8 cellular contexts compared by ENCODE assay signal in genomic region chr14:73570913-73571312, GRCh38. TPM values are rescaled to one million over a fixed set of nuclear protein-coding genes. Genes with fewer than 3 reads are reported as not detected.
DNase-seq lines count a peak whose midpoint lies in the region; ATAC-seq and TF ChIP-seq lines count a peak whose summit lies in the region.
"Not testable (repeated sequence)": the region's sequence is repeated elsewhere in the genome, so short reads cannot be mapped to it uniquely, and the experiment has no call there.

No MANE protein-coding gene starts in this region.

- H2BK20ac ChIP-seq in H9 (ENCODE audit: low read depth, low read length, poor library complexity, severe bottlenecking): not testable (repeated sequence)

- H3K4me3 ChIP-seq in fibroblast of the aortic adventitia (ENCODE audit: low read depth, low read length): not testable (repeated sequence)

- H3K4me1 Mint-ChIP-seq in H9 (peaks cover 24 to 31% of the 10 kb centered on the region in 2 experiments), T-helper 17 cell (peaks cover 27% of the 10 kb centered on the region)
- peaks cover 22 to 31% of the 10 kb centered on the region in 2 donors for H3K4me1 Mint-ChIP-seq in natural killer cell treated with Interleukin-12 subunit alpha and Interleukin-12 subunit beta and Interleukin-15 and Interleukin-18, amount 100 ng/mL, for 72 hours (ENCODE audit: low read depth in 2 of 2)
- peaks cover 21 to 25% of the 10 kb centered on the region in 2 donors for H3K4me1 Mint-ChIP-seq in stimulated activated naive B cell treated with anti-CD40 and anti-IgM and Interleukin-4, amounts not matched to agents 10 μg/mL and 1 μg/mL and 100 μg/mL, for 72 hours

- not testable (repeated sequence) for H3T11ph ChIP-seq in H9 (ENCODE audit: low read length)

- H3K27ac Mint-ChIP-seq in H9; T-helper 17 cell; natural killer cell treated with Interleukin-12 subunit alpha and Interleukin-12 subunit beta and Interleukin-15 and Interleukin-18, amount 100 ng/mL, for 72 hours; stimulated activated naive B cell treated with anti-CD40 and anti-IgM and Interleukin-4, amounts not matched to agents 10 μg/mL and 1 μg/mL and 100 μg/mL, for 72 hours: not testable (repeated sequence)

- H3K79me1 ChIP-seq in H9 (ENCODE audit: insufficient read depth, low read depth, low read length, poor library complexity, severe bottlenecking): not testable (repeated sequence)

- H3K4ac ChIP-seq in H9 (ENCODE audit: low read depth, low read length): not testable (repeated sequence)

- H3K27ac ChIP-seq in H9 (ENCODE audit: insufficient read length, low read depth, low read length): not testable (repeated sequence)

- peak; percentile 72 for TF ChIP-seq CTCF in H9 (conservative IDR thresholded peaks at IDR 0.05)
- TF ChIP-seq CTCF in fibroblast of the aortic adventitia (IDR thresholded peaks at IDR 0.05; ENCODE audit: insufficient read depth, low read length): peak; percentile 59

- not testable (repeated sequence) for H4K5ac ChIP-seq in H9 (ENCODE audit: insufficient read length, low read depth, low read length)

- not testable (repeated sequence) for H3K4me1 ChIP-seq in H9 (ENCODE audit: insufficient read depth, low read length)

- H3K23me2 ChIP-seq in H9 (ENCODE audit: insufficient read length, low read depth, low read length, poor library complexity, severe bottlenecking): not testable (repeated sequence)

- H3K56ac ChIP-seq in H9 (ENCODE audit: insufficient read length, low read depth, low read length): not testable (repeated sequence)

- H3K9ac ChIP-seq in H9 (ENCODE audit: extremely low read depth, insufficient read length, low read length): not testable (repeated sequence)

- H3K4me2 ChIP-seq in H9 (ENCODE audit: insufficient read depth, insufficient read length, low read length): not testable (repeated sequence)

- not testable (repeated sequence) for H4K91ac ChIP-seq in H9 (ENCODE audit: insufficient read length, low read depth, low read length)

- not testable (repeated sequence) for H4K8ac ChIP-seq in H9 (replicated peaks; ENCODE audit: insufficient read length, low read depth, low read length)

- not testable (repeated sequence) for H2BK15ac ChIP-seq in H9 (ENCODE audit: low read depth, low read length)

- not testable (repeated sequence) for H3K27me3 ChIP-seq in H9 (ENCODE audit: insufficient read depth, low read length)

- not testable (repeated sequence) for H3K14ac ChIP-seq in H9 (ENCODE audit: insufficient read depth, low read length)

- not testable (repeated sequence) for H2AK5ac ChIP-seq in H9 (ENCODE audit: insufficient read length, low read length)

- ATAC-seq in T-helper 17 cell: peak; percentile 72
- peak; percentile 71 to 79 for ATAC-seq in natural killer cell treated with Interleukin-12 subunit alpha and Interleukin-12 subunit beta and Interleukin-15 and Interleukin-18, amount 100 ng/mL, for 72 hours
- peak; percentile 65 to 68 for ATAC-seq in stimulated activated naive B cell treated with anti-CD40 and anti-IgM and Interleukin-4, amounts not matched to agents 10 μg/mL and 1 μg/mL and 100 μg/mL, for 72 hours (replicated peaks)

- not testable (repeated sequence) for H2AFZ ChIP-seq in H9 (ENCODE audit: low read length)

- H2BK12ac ChIP-seq in H9 (ENCODE audit: insufficient read length, low read depth, low read length): not testable (repeated sequence)

- not testable (repeated sequence) for H3K23ac ChIP-seq in H9 (ENCODE audit: insufficient read length, low read depth, low read length)

- DNase-seq in DMS79 (lab: John Stamatoyannopoulos, UW): peak; percentile 8
- peak; percentile 82 for DNase-seq in H9
- peak; percentile 23 for DNase-seq in MV-4-11 (lab: John Stamatoyannopoulos, UW)
- DNase-seq in T-helper 17 cell: peak in 2 of 3 donors; percentile 46 to 48
- peak in 3 of 4 experiments; percentile 13 to 43 (median 26) for DNase-seq in activated naive CD4-positive, alpha-beta T cell (lab: John Stamatoyannopoulos, UW)
- DNase-seq in fibroblast of the aortic adventitia (ENCODE audit: low read depth): peak; percentile 30
- DNase-seq in natural killer cell treated with Interleukin-12 subunit alpha and Interleukin-12 subunit beta and Interleukin-15 and Interleukin-18, amount 100 ng/mL, for 72 hours (ENCODE audit: low spot score): peak; percentile 75
- peak; percentile 53 for DNase-seq in stimulated activated naive B cell treated with anti-CD40 and anti-IgM and Interleukin-4, amounts not matched to agents 10 μg/mL and 1 μg/mL and 100 μg/mL, for 72 hours

- H3K36me3 Mint-ChIP-seq in H9 (ENCODE audit: insufficient read depth in 1 of 3, low read depth in 3 of 3): peaks cover 2 to 26% (median 19%) of the 10 kb centered on the region in 3 experiments; a peak in 6 of 7 replicates
- H3K36me3 Mint-ChIP-seq in T-helper 17 cell (ENCODE audit: low read depth); natural killer cell treated with Interleukin-12 subunit alpha and Interleukin-12 subunit beta and Interleukin-15 and Interleukin-18, amount 100 ng/mL, for 72 hours: not testable (repeated sequence)
- peaks cover 18 to 37% of the 10 kb centered on the region in 2 donors for H3K36me3 Mint-ChIP-seq in stimulated activated naive B cell treated with anti-CD40 and anti-IgM and Interleukin-4, amounts not matched to agents 10 μg/mL and 1 μg/mL and 100 μg/mL, for 72 hours

- not testable (repeated sequence) for H2BK120ac ChIP-seq in H9 (ENCODE audit: low read depth, low read length, poor library complexity, severe bottlenecking)

- H3K79me2 ChIP-seq in H9 (ENCODE audit: insufficient read depth, low read length): not testable (repeated sequence)

- WGBS in H9 (ENCODE audit: extremely low coverage, insufficient read length, low lambda C conversion rate): no CpG with 5 or more reads among the region's 8 CpGs

- H3K9me3 Mint-ChIP-seq in H9; natural killer cell treated with Interleukin-12 subunit alpha and Interleukin-12 subunit beta and Interleukin-15 and Interleukin-18, amount 100 ng/mL, for 72 hours; stimulated activated naive B cell treated with anti-CD40 and anti-IgM and Interleukin-4, amounts not matched to agents 10 μg/mL and 1 μg/mL and 100 μg/mL, for 72 hours: not testable (repeated sequence)

- peaks cover 15% of the 10 kb centered on the region for H3K27me3 Mint-ChIP-seq in H9 (ENCODE audit: low read depth)
- H3K27me3 Mint-ChIP-seq in T-helper 17 cell; natural killer cell treated with Interleukin-12 subunit alpha and Interleukin-12 subunit beta and Interleukin-15 and Interleukin-18, amount 100 ng/mL, for 72 hours; stimulated activated naive B cell treated with anti-CD40 and anti-IgM and Interleukin-4, amounts not matched to agents 10 μg/mL and 1 μg/mL and 100 μg/mL, for 72 hours: not testable (repeated sequence)

- H4K20me1 ChIP-seq in H9 (ENCODE audit: control insufficient read depth, insufficient read depth, insufficient read length): not testable (repeated sequence)

- not testable (repeated sequence) for H3K4me3 Mint-ChIP-seq in H9; stimulated activated naive B cell treated with anti-CD40 and anti-IgM and Interleukin-4, amounts not matched to agents 10 μg/mL and 1 μg/mL and 100 μg/mL, for 72 hours
- peak overlapping the region; percentile 9 for H3K4me3 Mint-ChIP-seq in T-helper 17 cell
- peak overlapping the region; percentile 49 for H3K4me3 Mint-ChIP-seq in natural killer cell treated with Interleukin-12 subunit alpha and Interleukin-12 subunit beta and Interleukin-15 and Interleukin-18, amount 100 ng/mL, for 72 hours

- H2BK5ac ChIP-seq in H9 (ENCODE audit: insufficient read length, low read length): not testable (repeated sequence)

- not testable (repeated sequence) for H3K18ac ChIP-seq in H9 (ENCODE audit: insufficient read length, low read depth, low read length)

- not testable (repeated sequence) for H3K9me3 ChIP-seq in H9 (ENCODE audit: control insufficient read depth, low read depth, low read length); T-helper 17 cell (ENCODE audit: control insufficient read depth, low read length, poor library complexity, severe bottlenecking)

RNA-seq across cellular contexts. Expression of gene ACOT2, which starts 1.9 kb away (rescaled TPM):
- 10.2 and 10.3 TPM in 2 replicates for total RNA-seq in H9 (2021)
- 10 to 100 TPM; 11.1 to 16.1 TPM for total RNA-seq in T-helper 17 cell
- total RNA-seq in fibroblast of the aortic adventitia (ENCODE audit: low replicate concordance): 8.9 and 74.0 TPM in 2 replicates
- total RNA-seq in natural killer cell treated with Interleukin-12 subunit alpha and Interleukin-12 subunit beta and Interleukin-15 and Interleukin-18, amount 100 ng/mL, for 72 hours: 10 to 100 TPM; 10.2 to 10.5 TPM

RNA-seq across cellular contexts. Expression of gene HEATR4, which starts 12.2 kb away (rescaled TPM):
- total RNA-seq in H9 (2021): 0.15 and 0.31 TPM in 2 replicates
- total RNA-seq in T-helper 17 cell: under 1 TPM in 1 of 2 donors, not detected in 1; 0.07 TPM
- 0.18 TPM in 1 of 2 replicates, not detected in the other for total RNA-seq in fibroblast of the aortic adventitia (ENCODE audit: low replicate concordance)
- total RNA-seq in natural killer cell treated with Interleukin-12 subunit alpha and Interleukin-12 subunit beta and Interleukin-15 and Interleukin-18, amount 100 ng/mL, for 72 hours: not detected

RNA-seq across cellular contexts. Expression of gene ACOT4, which starts 20.8 kb away (rescaled TPM):
- total RNA-seq in H9 (2021) (1.8 and 1.9 TPM in 2 replicates), T-helper 17 cell (1 to 10 TPM in 1 of 2 donors, under 1 TPM in 1; 0.65 to 1.1 TPM), fibroblast of the aortic adventitia (ENCODE audit: low replicate concordance) (0.72 TPM in 1 of 2 replicates, not detected in the other)
- total RNA-seq in natural killer cell treated with Interleukin-12 subunit alpha and Interleukin-12 subunit beta and Interleukin-15 and Interleukin-18, amount 100 ng/mL, for 72 hours: 1 to 10 TPM in 1 of 2 donors, under 1 TPM in 1; 0.84 to 8.9 TPM

RNA-seq across cellular contexts. Expression of gene ACOT1, which starts 34.0 kb away (rescaled TPM):
- total RNA-seq in H9 (2021): 2.0 and 3.9 TPM in 2 replicates
- total RNA-seq in T-helper 17 cell: 1 to 10 TPM; 2.2 to 3.6 TPM
- total RNA-seq in fibroblast of the aortic adventitia (ENCODE audit: low replicate concordance): 3.9 and 54.0 TPM in 2 replicates
- 1 to 10 TPM; 1.4 to 2.1 TPM for total RNA-seq in natural killer cell treated with Interleukin-12 subunit alpha and Interleukin-12 subunit beta and Interleukin-15 and Interleukin-18, amount 100 ng/mL, for 72 hours

RNA-seq across cellular contexts. Expression of gene ACOT6, which starts 41.4 kb away (rescaled TPM):
- total RNA-seq in H9 (2021) (not detected in 2 replicates), T-helper 17 cell (not detected), fibroblast of the aortic adventitia (ENCODE audit: low replicate concordance) (not detected in 2 replicates)
- total RNA-seq in natural killer cell treated with Interleukin-12 subunit alpha and Interleukin-12 subunit beta and Interleukin-15 and Interleukin-18, amount 100 ng/mL, for 72 hours: not detected

Comparison
In these comparisons a context has a peak if more than half of its experiments do, and no peak if none do; other contexts are left out.
1. DNase-seq: peak in every context shown above with its lines; median percentile 82 in H9; 75 in natural killer cell treated with Interleukin-12 subunit alpha and Interleukin-12 subunit beta and Interleukin-15 and Interleukin-18, amount 100 ng/mL, for 72 hours; 53 in stimulated activated naive B cell treated with anti-CD40 and anti-IgM and Interleukin-4, amounts not matched to agents 10 μg/mL and 1 μg/mL and 100 μg/mL, for 72 hours; 47 in T-helper 17 cell; 30 in fibroblast of the aortic adventitia; 26 in activated naive CD4-positive, alpha-beta T cell; 23 in MV-4-11; 8 in DMS79.